Comparison of ENCODE assay signal across 20 cellular contexts in genomic region chr13:95073826-95074345, GRCh38.
"Had no signal": no experiment of that assay in that cellular context is flagged by ENCODE, and none has a peak within 500 bp of the region (broad histone marks: within the 10 kb centered on the region; RNA-seq: fewer than 3 reads in every experiment).

No MANE protein-coding gene starts in this region.

- H3K27ac ChIP-seq: left ventricle myocardium inferior, right atrium auricular region, skin epidermis, tibial artery, vagina, VCaP had no signal

- H3K36me3 ChIP-seq: right atrium auricular region, vagina had no signal

- H3K9me3 ChIP-seq: left ventricle myocardium inferior, right atrium auricular region, tibial artery, vagina had no signal

- H3K4me3 ChIP-seq: left ventricle myocardium inferior, right atrium auricular region, skin epidermis, tibial artery, vagina had no signal

- H3K4me1 ChIP-seq: left ventricle myocardium inferior, right atrium auricular region, tibial artery, vagina had no signal

- H3K27me3 ChIP-seq: right atrium auricular region, tibial artery, vagina had no signal

- ATAC-seq: natural killer cell; stimulated activated naive B cell treated with anti-CD40 and anti-IgM and Interleukin-4, amounts not matched to agents 10 μg/mL and 1 μg/mL and 100 μg/mL, for 72 hours had no signal

- DNase-seq: activated CD4-positive, alpha-beta T cell treated with anti-CD3 and anti-CD28 coated beads for 1 hour; activated CD4-positive, alpha-beta T cell treated with anti-CD3 and anti-CD28 coated beads, Interleukin-2, amount 50 U/mL, for 4 hours; activated naive CD4-positive, alpha-beta T cell treated with Interleukin-2 at 50 U/mL for 16 hours; activated T-cell treated with anti-CD3 and anti-CD28 coated beads for 4 hours; caudate nucleus; erythroblast; glutamatergic neuron; hypothalamus; left ventricle myocardium inferior; natural killer cell; nucleus accumbens; stimulated activated CD4-positive, alpha-beta T cell treated with anti-CD3 and anti-CD28 coated beads, Interleukin-15, amount 100 ng/mL, for 24 hours; stimulated activated CD4-positive, alpha-beta T cell treated with anti-CD3 and anti-CD28 coated beads, Interleukin-4, amount 100 ng/mL, for 1 hour; stimulated activated naive B cell treated with anti-CD40 and anti-IgM and Interleukin-4, amounts not matched to agents 10 μg/mL and 1 μg/mL and 100 μg/mL, for 72 hours; T1000; tibial artery had no signal
